Comparison of ENCODE assay signal across 23 cellular contexts in genomic region chr2:23597687-23598086, GRCh38.
"Had no signal": no experiment of that assay in that cellular context is flagged by ENCODE, and none has a peak within 500 bp of the region (broad histone marks: within the 10 kb centered on the region; RNA-seq: fewer than 3 reads in every experiment).

No MANE protein-coding gene starts in this region.

- H3K27ac ChIP-seq: pancreas, right lobe of liver, skin epidermis, thyroid gland, upper lobe of left lung, uterus had no signal

- DNase-seq: central memory CD4-positive, alpha-beta T cell; cortex of kidney; effector CD8-positive, alpha-beta T cell; immature natural killer cell; kidney; left cardiac atrium; left ventricle myocardium superior; mesendoderm; naive thymus-derived CD4-positive, alpha-beta T cell; occipital lobe; retina; stimulated activated CD4-positive, alpha-beta T cell treated with anti-CD3 and anti-CD28 coated beads, Interleukin-12 subunit alpha, Interleukin-12 subunit beta, amount 100 ng/mL, for 4 hours; stimulated activated naive CD4-positive, alpha-beta T cell; stomach; thyroid gland; upper lobe of left lung; uterus had no signal

- H3K4me1 ChIP-seq: pancreas, right lobe of liver, thyroid gland, uterus had no signal

- H3K4me1 Mint-ChIP-seq: naive thymus-derived CD4-positive, alpha-beta T cell had no signal

- H3K27me3 ChIP-seq: dorsolateral prefrontal cortex, pancreas, right lobe of liver, thyroid gland, upper lobe of left lung, uterus had no signal

- H3K9me3 ChIP-seq: pancreas, prostate gland, right lobe of liver, stomach, thyroid gland, upper lobe of left lung, uterus had no signal

- ATAC-seq: left cardiac atrium; left ventricle myocardium superior; naive thymus-derived CD4-positive, alpha-beta T cell; pancreas; right lobe of liver had no signal

- H3K27ac Mint-ChIP-seq: immature natural killer cell; naive thymus-derived CD4-positive, alpha-beta T cell had no signal

- H3K36me3 Mint-ChIP-seq: immature natural killer cell had no signal

- H3K4me3 Mint-ChIP-seq: immature natural killer cell; naive thymus-derived CD4-positive, alpha-beta T cell; neural crest cell had no signal

- H3K36me3 ChIP-seq: pancreas, prostate gland, stomach, thyroid gland, upper lobe of left lung, uterus had no signal

- H3K4me3 ChIP-seq: dorsolateral prefrontal cortex, pancreas, prostate gland, right lobe of liver, skin epidermis, stomach, thyroid gland, upper lobe of left lung, uterus had no signal

- H3K9me3 Mint-ChIP-seq: immature natural killer cell, neural crest cell had no signal
